Comparison of ENCODE assay signal across 2 cellular contexts in genomic region chr20:37528442-37529213, GRCh38.
TF ChIP-seq lines count a peak whose summit lies in the region.

No MANE protein-coding gene starts in this region.

TF ChIP-seq in A549, 52 proteins besides CTCF, POLR2A, EP300 and RAD21 (continued from another document):
- no peak for TF ChIP-seq SREBF2 (IDR thresholded peaks at IDR 0.05)
- TF ChIP-seq CBX8 (IDR thresholded peaks at IDR 0.05): no peak
- no peak for TF ChIP-seq TP53 (CRISPR knock-in tag; IDR thresholded peaks at IDR 0.05)
- no peak for TF ChIP-seq HEYL (CRISPR knock-in tag; IDR thresholded peaks at IDR 0.05)
- no peak for TF ChIP-seq REST (IDR thresholded peaks at IDR 0.05)
- TF ChIP-seq MYC (IDR thresholded peaks at IDR 0.05; ENCODE audit: borderline replicate concordance, low read length): no peak
- no peak for TF ChIP-seq E2F6 (IDR thresholded peaks at IDR 0.05; ENCODE audit: borderline replicate concordance, low read depth)
- TF ChIP-seq CHD2 (IDR thresholded peaks at IDR 0.05; ENCODE audit: low read length, partially characterized antibody): no peak
- no peak for TF ChIP-seq MAZ (IDR thresholded peaks at IDR 0.05; ENCODE audit: borderline replicate concordance, low read depth, low read length)
- no peak for TF ChIP-seq NFE2L2 (conservative IDR thresholded peaks at IDR 0.05; ENCODE audit: low read length)

TF ChIP-seq in K562, 482 proteins besides CTCF, POLR2A, EP300 and RAD21:
- no peak for TF ChIP-seq PATZ1 (CRISPR knock-in tag; IDR thresholded peaks at IDR 0.05; ENCODE audit: borderline replicate concordance)
- TF ChIP-seq POLR3G (IDR thresholded peaks at IDR 0.05; ENCODE audit: extremely low read depth, insufficient read length, insufficient replicate concordance): no peak
- no peak for TF ChIP-seq GABPB1 (CRISPR knock-in tag; IDR thresholded peaks at IDR 0.05)
- 0 out of 2 replicates have a peak, but pooled peaks have one; percentile 10 for TF ChIP-seq ZNF766 (CRISPR knock-in tag; conservative IDR thresholded peaks at IDR 0.05)
- no peak for TF ChIP-seq NCOA1 (IDR thresholded peaks at IDR 0.05; ENCODE audit: low read depth)
- TF ChIP-seq KDM2B (CRISPR knock-in tag; IDR thresholded peaks at IDR 0.05): no peak
- no peak for TF ChIP-seq ZNF280A (IDR thresholded peaks at IDR 0.05; ENCODE audit: low read depth, partially characterized antibody)
- no peak for TF ChIP-seq POLR2H (tag; IDR thresholded peaks at IDR 0.05; ENCODE audit: low read depth)
- TF ChIP-seq POLR2G (IDR thresholded peaks at IDR 0.05; ENCODE audit: low read depth, low read length): no peak
- TF ChIP-seq ZNF740 (CRISPR knock-in tag; IDR thresholded peaks at IDR 0.05): 0 out of 2 replicates have a peak, but pooled peaks have one; percentile 12
- TF ChIP-seq ZNF740 (tag; IDR thresholded peaks at IDR 0.05): no peak
- TF ChIP-seq HIVEP1 (CRISPR knock-in tag; IDR thresholded peaks at IDR 0.05): no peak
- TF ChIP-seq ZNF512 (tag; IDR thresholded peaks at IDR 0.05): 0 out of 2 replicates have a peak, but pooled peaks have one; percentile 20
- peak; percentile 85 for TF ChIP-seq ZNF316 (IDR thresholded peaks at IDR 0.05)
- TF ChIP-seq HNRNPL (IDR thresholded peaks at IDR 0.05; ENCODE audit: low read depth, low read length): no peak
- TF ChIP-seq CCNT2 (IDR thresholded peaks at IDR 0.05; ENCODE audit: borderline replicate concordance, extremely low read depth, insufficient read length, low read depth, low read length): no peak
- 0 out of 4 replicates have a peak, but pooled peaks of 1 of the 2 experiments have one; percentile 17 for TF ChIP-seq TRIM24 (IDR thresholded peaks at IDR 0.05)
- TF ChIP-seq COPS2 (conservative IDR thresholded peaks at IDR 0.05): no peak
- TF ChIP-seq ZBTB43 (CRISPR knock-in tag; IDR thresholded peaks at IDR 0.05): 0 out of 2 replicates have a peak, but pooled peaks have one; percentile 31
- no peak for TF ChIP-seq FOXK1 (CRISPR knock-in tag; IDR thresholded peaks at IDR 0.05; ENCODE audit: borderline replicate concordance)
- no peak for TF ChIP-seq TCF3 (CRISPR knock-in tag; IDR thresholded peaks at IDR 0.05)
- no peak for TF ChIP-seq STAT6 (CRISPR knock-in tag; IDR thresholded peaks at IDR 0.05)
- TF ChIP-seq ZNF780A (CRISPR knock-in tag; IDR thresholded peaks at IDR 0.05): no peak
- TF ChIP-seq TRIM28 (IDR thresholded peaks at IDR 0.05): peak; percentile 78
